In the genomic region with DNA sequence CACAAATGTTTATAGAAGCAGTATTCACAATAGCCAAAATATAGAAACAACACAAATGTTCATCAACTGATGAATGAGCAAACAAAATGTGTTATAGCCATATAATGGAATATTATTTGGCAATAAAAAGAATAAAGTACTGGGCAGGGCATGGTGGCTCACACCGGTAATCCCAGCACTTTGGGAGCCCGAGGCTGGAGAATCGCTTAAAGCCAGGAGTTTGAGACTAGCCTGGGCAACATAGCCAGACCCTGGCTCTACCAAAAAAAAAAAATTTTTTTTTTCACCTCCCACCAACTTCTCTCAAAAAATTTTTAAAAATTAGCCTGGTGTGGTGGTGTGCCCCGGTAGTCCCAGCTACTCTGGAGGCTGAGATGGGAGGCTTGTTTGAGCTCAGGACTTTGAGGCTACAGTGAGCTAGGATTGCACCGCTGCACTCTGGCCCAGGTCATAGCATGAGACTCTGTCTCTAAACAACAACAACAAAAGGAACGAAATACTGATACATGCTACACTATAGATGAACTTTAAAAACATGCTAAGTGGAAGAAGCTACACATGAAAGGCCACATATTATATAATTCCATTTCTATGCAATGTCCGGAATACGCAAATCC, we compare ENCODE assay signal across 28 cellular contexts. TPM values are rescaled to one million over a fixed set of nuclear protein-coding genes. Genes with fewer than 3 reads are reported as not detected.
DNase-seq lines count a peak whose midpoint lies in the region; ATAC-seq and TF ChIP-seq lines count a peak whose summit lies in the region.
"Had no signal": no experiment of that assay in that cellular context is flagged by ENCODE, and none has a peak within 500 bp of the region (broad histone marks: within the 10 kb centered on the region; RNA-seq: fewer than 3 reads in every experiment).

No MANE protein-coding gene starts in this region.

- no peak for DNase-seq in activated CD4-positive, alpha-beta T cell treated with anti-CD3 and anti-CD28 coated beads, Interleukin-2, amount 10 ng/mL, durations not matched to agents 7 days and 5 days
- no peak for DNase-seq in activated CD4-positive, alpha-beta T cell treated with anti-CD3 and anti-CD28 coated beads for 1 hour
- no peak for DNase-seq in central memory CD8-positive, alpha-beta T cell (ENCODE audit: low spot score in 2 of 2)
- DNase-seq in stimulated activated naive CD4-positive, alpha-beta T cell treated with Interleukin-2 at 50 U/mL for 16 hours (lab: John Stamatoyannopoulos, UW) = no peak
- DNase-seq: 8988T; activated CD4-positive, alpha-beta T cell treated with anti-CD3 and anti-CD28 coated beads, Interleukin-2, amount 50 U/mL, for 4 hours; activated CD4-positive, CD25-positive, alpha-beta regulatory T cell; activated CD8-positive, alpha-beta memory T cell treated with anti-CD3 and anti-CD28 coated beads, Interleukin-2, amount 50 U/mL, for 48 hours; activated naive CD4-positive, alpha-beta T cell treated with anti-CD3 and anti-CD28 coated beads, Interleukin-2, amount 50 U/mL, for 16 hours; CD4-positive, CD25-positive, alpha-beta regulatory T cell; effector CD4-positive, alpha-beta T cell; mesenchymal stem cell; NCI-H446 treated with DMSO at 0.1 percent for 48 hours; NCI-H774; psoas muscle; RPMI8226; sigmoid colon; stimulated activated CD4-positive, alpha-beta T cell treated with anti-CD3 and anti-CD28 coated beads, Interleukin-4, amount 100 ng/mL, for 24 hours had no signal

- H3K4me1 Mint-ChIP-seq in activated CD4-positive, alpha-beta T cell treated with anti-CD3 and anti-CD28 coated beads, Interleukin-2, amount 10 ng/mL, durations not matched to agents 7 days and 5 days = peaks cover 38% of the 10 kb centered on the region
- H3K4me1 Mint-ChIP-seq in IgD-negative memory B cell = peaks cover 21 to 41% (median 34%) of the 10 kb centered on the region in 3 donors
- H3K4me1 Mint-ChIP-seq in central memory CD8-positive, alpha-beta T cell = peaks cover 32% of the 10 kb centered on the region

- H3K27ac Mint-ChIP-seq in activated CD4-positive, alpha-beta T cell treated with anti-CD3 and anti-CD28 coated beads, Interleukin-2, amount 10 ng/mL, durations not matched to agents 7 days and 5 days = peak overlapping the region; percentile 72
- H3K27ac Mint-ChIP-seq in IgD-negative memory B cell = peak overlapping the region in 2 of 3 donors; percentile 73 to 91
- H3K27ac Mint-ChIP-seq in central memory CD8-positive, alpha-beta T cell (ENCODE audit: low read depth) = peak overlapping the region; percentile 57

- no peak overlapping the region for H3K4me3 ChIP-seq in neutrophil (ENCODE audit: low read depth in 1 of 2, low read length in 1 of 2)
- H3K4me3 ChIP-seq: breast epithelium, psoas muscle, sigmoid colon, thoracic aorta had no signal

- H3K36me3 Mint-ChIP-seq in activated CD4-positive, alpha-beta T cell treated with anti-CD3 and anti-CD28 coated beads, Interleukin-2, amount 10 ng/mL, durations not matched to agents 7 days and 5 days (ENCODE audit: low read depth) = peaks cover 2% of the 10 kb centered on the region
- H3K36me3 Mint-ChIP-seq in IgD-negative memory B cell = peaks cover 6% of the 10 kb centered on the region
- peaks cover 8% of the 10 kb centered on the region for H3K36me3 Mint-ChIP-seq in central memory CD8-positive, alpha-beta T cell (ENCODE audit: insufficient read depth)
- H3K36me3 Mint-ChIP-seq: CD4-positive, CD25-positive, alpha-beta regulatory T cell had no signal

- no peaks in the 10 kb centered on the region for H3K9me3 ChIP-seq in neutrophil
- H3K9me3 ChIP-seq: breast epithelium, psoas muscle, sigmoid colon, thoracic aorta had no signal

- no peak for ATAC-seq in central memory CD8-positive, alpha-beta T cell (replicated peaks; ENCODE audit: extremely low read depth, poor library complexity, severe bottlenecking)
- no peak for ATAC-seq in HG03139 (IDR thresholded peaks at IDR 0.05; ENCODE audit: unreplicated experiment)
- no peak for ATAC-seq in GM21723 (IDR thresholded peaks at IDR 0.05; ENCODE audit: unreplicated experiment)
- ATAC-seq: HCT116, left lobe of liver, psoas muscle had no signal

- CTCF ChIA-PET in activated CD4-positive, alpha-beta T cell treated with anti-CD3 and anti-CD28 coated beads, Interleukin-2, amount 10 ng/mL, durations not matched to agents 7 days and 5 days (lab: Charles Lee) = interaction anchor here (0.8 to 1.1 kb wide), 2 partner anchors 8 to 15 kb away, joined by 3 read pairs; no protein-coding TSS in a partner anchor

- H3K27me3 ChIP-seq in neutrophil = no peaks in the 10 kb centered on the region
- H3K27me3 ChIP-seq: breast epithelium, sigmoid colon had no signal

- H3K4me1 ChIP-seq in neutrophil (ENCODE audit: control insufficient read depth in 1 of 2, insufficient read depth in 1 of 2, low read depth in 1 of 2, low read length in 1 of 2) = peaks cover 70 to 75% of the 10 kb centered on the region in 2 experiments
- H3K4me1 ChIP-seq: breast epithelium, psoas muscle, sigmoid colon had no signal

- peak overlapping the region; percentile 97 for H3K27ac ChIP-seq in neutrophil
- H3K27ac ChIP-seq: breast epithelium, epithelial cell of prostate, psoas muscle, sigmoid colon, thoracic aorta had no signal

- H3K27me3 Mint-ChIP-seq in activated CD4-positive, alpha-beta T cell treated with anti-CD3 and anti-CD28 coated beads, Interleukin-2, amount 10 ng/mL, durations not matched to agents 7 days and 5 days = no peaks in the 10 kb centered on the region
- no peaks in the 10 kb centered on the region for H3K27me3 Mint-ChIP-seq in IgD-negative memory B cell
- H3K27me3 Mint-ChIP-seq in central memory CD8-positive, alpha-beta T cell = no peaks in the 10 kb centered on the region

- TF ChIP-seq CTCF in neutrophil (IDR thresholded peaks at IDR 0.05) = no peak

- no peak overlapping the region for H3K4me3 Mint-ChIP-seq in activated CD4-positive, alpha-beta T cell treated with anti-CD3 and anti-CD28 coated beads, Interleukin-2, amount 10 ng/mL, durations not matched to agents 7 days and 5 days
- H3K4me3 Mint-ChIP-seq in IgD-negative memory B cell = peak overlapping the region in 2 of 4 donors; percentile 66 to 72
- H3K4me3 Mint-ChIP-seq in central memory CD8-positive, alpha-beta T cell = no peak overlapping the region

- H3K9me3 Mint-ChIP-seq in activated CD4-positive, alpha-beta T cell treated with anti-CD3 and anti-CD28 coated beads, Interleukin-2, amount 10 ng/mL, durations not matched to agents 7 days and 5 days = no peaks in the 10 kb centered on the region
- no peaks in the 10 kb centered on the region for H3K9me3 Mint-ChIP-seq in IgD-negative memory B cell
- H3K9me3 Mint-ChIP-seq in central memory CD8-positive, alpha-beta T cell = no peaks in the 10 kb centered on the region
- H3K9me3 Mint-ChIP-seq: CD4-positive, CD25-positive, alpha-beta regulatory T cell had no signal

- POLR2A ChIA-PET in activated CD4-positive, alpha-beta T cell treated with anti-CD3 and anti-CD28 coated beads, Interleukin-2, amount 10 ng/mL, durations not matched to agents 7 days and 5 days (lab: Charles Lee) = no interaction called here

- H3K36me3 ChIP-seq in neutrophil = no peaks in the 10 kb centered on the region
- H3K36me3 ChIP-seq: breast epithelium, sigmoid colon, thoracic aorta had no signal

RNA-seq across cellular contexts. Expression of gene PECAM1, which starts 10.7 kb away (rescaled TPM):
- 10 to 100 TPM; 18.7 to 19.0 TPM for total RNA-seq in activated CD4-positive, alpha-beta T cell treated with anti-CD3 and anti-CD28 coated beads, Interleukin-2, amount 10 ng/mL, durations not matched to agents 7 days and 5 days
- 27.9 TPM for polyA plus RNA-seq in IgD-negative memory B cell

RNA-seq across cellular contexts. Expression of gene MILR1, which starts 47.6 kb away (rescaled TPM):
- under 1 TPM in 1 of 2 experiments, not detected in 1; 0.27 TPM for total RNA-seq in activated CD4-positive, alpha-beta T cell treated with anti-CD3 and anti-CD28 coated beads, Interleukin-2, amount 10 ng/mL, durations not matched to agents 7 days and 5 days
- polyA plus RNA-seq in IgD-negative memory B cell = 1.9 TPM
- total RNA-seq: SK-MEL-5 had no signal
- polyA plus RNA-seq: CD4-positive, CD25-positive, alpha-beta regulatory T cell had no signal
